ENCODE assay signal across 9 cellular contexts in genomic region chr3:173371848-173372487, GRCh38. TPM values are rescaled to one million over a fixed set of nuclear protein-coding genes. Genes with fewer than 3 reads are reported as not detected.
DNase-seq lines count a peak whose midpoint lies in the region; ATAC-seq and TF ChIP-seq lines count a peak whose summit lies in the region.
"Had no signal": no experiment of that assay in that cellular context is flagged by ENCODE, and none has a peak within 500 bp of the region (broad histone marks: within the 10 kb centered on the region; RNA-seq: fewer than 3 reads in every experiment).

No MANE protein-coding gene starts in this region.

- intact Hi-C loops in left ventricle myocardium inferior (cut with micrococcal nuclease) (no loop called here), stomach (cut with DNase I; ENCODE audit: low total_unique reads) (loop anchor here (5.0 kb wide), 1 partner anchor 180 kb away; no protein-coding TSS in a partner anchor)

- H3K4me1 ChIP-seq in left ventricle myocardium inferior: no peaks in the 10 kb centered on the region
- H3K4me1 ChIP-seq in stomach: no peaks in the 10 kb centered on the region

- no peak for TF ChIP-seq EP300 in stomach (IDR thresholded peaks at IDR 0.05)

- H3K27me3 ChIP-seq in left ventricle myocardium inferior (ENCODE audit: low read depth) (no peaks in the 10 kb centered on the region), stomach (no peaks in the 10 kb centered on the region)

- DNase-seq in DMS153 treated with DMSO at 0.1 percent for 48 hours (lab: John Stamatoyannopoulos, UW; ENCODE audit: unreplicated experiment) (peak; percentile 51), KBM-7 (peak; percentile 45), T1000 (lab: John Stamatoyannopoulos, UW) (peak; percentile 3), left ventricle myocardium inferior (no peak), stomach (no peak), GM19240 (ENCODE audit: insufficient read length, low spot score) (no peak)

- 41 to 46% (median 44%) methylated on average over 3 of the region's 3 CpGs for WGBS in stomach, 5 donors

- no peak overlapping the region for H3K4me3 ChIP-seq in left ventricle myocardium inferior
- no peak overlapping the region for H3K4me3 ChIP-seq in stomach

- TF ChIP-seq CTCF in left ventricle myocardium inferior (IDR thresholded peaks at IDR 0.05; ENCODE audit: borderline replicate concordance): peak; percentile 75
- TF ChIP-seq CTCF in stomach (IDR thresholded peaks at IDR 0.05): peak in 4 of 7 experiments; percentile 46 to 52 (median 49)

- H3K27ac ChIP-seq in left ventricle myocardium inferior (replicated peaks): no peak overlapping the region
- no peak overlapping the region for H3K27ac ChIP-seq in stomach

- no peak for TF ChIP-seq POLR2A in stomach (IDR thresholded peaks at IDR 0.05)

- no peaks in the 10 kb centered on the region for H3K36me3 ChIP-seq in left ventricle myocardium inferior
- H3K36me3 ChIP-seq in stomach: no peaks in the 10 kb centered on the region

- in situ Hi-C loops in KBM-7 (cut with MboI; ENCODE audit: low pct_unique_long_range_greater_than_20kb, low sequenced_read_pairs): no loop called here

- ATAC-seq in GM18517 (IDR thresholded peaks at IDR 0.05; ENCODE audit: unreplicated experiment) (no peak), HG03442 (IDR thresholded peaks at IDR 0.05; ENCODE audit: unreplicated experiment) (no peak)
- ATAC-seq: left colon had no signal

- H3K9me3 ChIP-seq in left ventricle myocardium inferior (replicated peaks) (no peaks in the 10 kb centered on the region), stomach (no peaks in the 10 kb centered on the region)

RNA-seq across cellular contexts. Expression of gene NLGN1, which starts 25.6 kb away (rescaled TPM):
- total RNA-seq in left ventricle myocardium inferior (13.7 TPM), stomach (10 to 100 TPM in 3 of 5 donors, 1 to 10 TPM in 1, not detected in 1; 4.8 to 45.2 (median 10.4) TPM)
- under 1 TPM; 0.15 to 0.38 (median 0.37) TPM for polyA plus RNA-seq in stomach

Comparison
In these comparisons a context has a peak if more than half of its experiments do, and no peak if none do; other contexts are left out.
1. DNase-seq: peak in DMS153 treated with DMSO at 0.1 percent for 48 hours (single experiment), KBM-7 (single experiment) and T1000 (single experiment); none in left ventricle myocardium inferior (single experiment), stomach (single experiment) and GM19240 (single experiment).